ENCODE assay signal across 12 cellular contexts in genomic region chr9:134408389-134408788, GRCh38.
DNase-seq lines count a peak whose midpoint lies in the region; ATAC-seq, FAIRE-seq and TF ChIP-seq lines count a peak whose summit lies in the region.
"Had no signal": no experiment of that assay in that cellular context is flagged by ENCODE, and none has a peak within 500 bp of the region (broad histone marks: within the 10 kb centered on the region; RNA-seq: fewer than 3 reads in every experiment).

No MANE protein-coding gene starts in this region.

- 0 out of 2 replicates have a peak overlapping the region, but pooled peaks have one; percentile 17 for H2BK12ac ChIP-seq in H1 (ENCODE audit: low read depth, low read length)

- no peak for FAIRE-seq in H1 (lab: Jason Lieb, UNC)

- H3K27ac Mint-ChIP-seq in CD14-positive monocyte = peak overlapping the region; percentile 84 to 100 (median 100)
- H3K27ac Mint-ChIP-seq: activated CD8-positive, alpha-beta T cell treated with anti-CD3 and anti-CD28 coated beads, Interleukin-2, amount 10 ng/mL, durations not matched to agents 7 days and 5 days had no signal

- H3K4me3 ChIP-seq in H1 (ENCODE audit: extremely low read depth in 1 of 4, insufficient read depth in 2 of 4, low read depth in 3 of 4, low read length in 4 of 4) = no peak overlapping the region
- H3K4me3 ChIP-seq in retinal pigment epithelial cell (ENCODE audit: low read length) = no peak overlapping the region

- no peaks in the 10 kb centered on the region for H3K27me3 ChIP-seq in H1 (replicated peaks in 1 of 4; ENCODE audit: control insufficient read depth in 3 of 4, extremely low read depth in 1 of 4, insufficient read depth in 3 of 4, low read length in 3 of 4)

- H3K14ac ChIP-seq in H1 (ENCODE audit: insufficient read length) = no peak overlapping the region

- no peak for TF ChIP-seq POLR2A in H1 (IDR thresholded peaks at IDR 0.05; ENCODE audit: control extremely low read depth in 1 of 2, low read depth in 2 of 2, low read length in 2 of 2)

- no peak overlapping the region for H3K4me2 ChIP-seq in H1 (ENCODE audit: insufficient read depth in 1 of 2, low read depth in 2 of 2, low read length in 2 of 2)

- POLR2A ChIA-PET in H1 (lab: Charles Lee; ENCODE audit: partially characterized antibody) = no interaction called here

- no peak overlapping the region for H3K18ac ChIP-seq in H1 (ENCODE audit: extremely low read depth, low read length)

- peak overlapping the region; percentile 59 for H3K27ac ChIP-seq in KOPT-K1 (ENCODE audit: low read depth, low read length, poor library complexity, severe bottlenecking)
- no peak overlapping the region; the same call in 1 of the 2 replicates for H3K27ac ChIP-seq in H1 (ENCODE audit: low read depth, low read length)

- H2AK5ac ChIP-seq in H1 (ENCODE audit: low read depth, low read length) = no peak overlapping the region

- H3K4me1 Mint-ChIP-seq in CD14-positive monocyte = peaks cover 92% of the 10 kb centered on the region

- H3K9me3 Mint-ChIP-seq in CD14-positive monocyte = no peaks in the 10 kb centered on the region

- 93% methylated on average over 5 of the region's 9 CpGs; no CpG with 5 or more reads in 1 of the 2 experiments for WGBS in H1 (ENCODE audit: extremely low coverage in 1 of 2, insufficient coverage in 1 of 2, insufficient read length in 1 of 2, insufficient replicate concordance in 2 of 2, low coverage in 1 of 2, low lambda C conversion rate in 2 of 2, missing lambda C conversion rate in 1 of 2), 2 experiments

- H3K27me3 Mint-ChIP-seq in CD14-positive monocyte (ENCODE audit: low read depth in 3 of 3) = no peaks in the 10 kb centered on the region
- H3K27me3 Mint-ChIP-seq: progenitor cell of endocrine pancreas had no signal

- CTCF ChIA-PET in H1 (lab: Charles Lee; ENCODE audit: partially characterized antibody) = interaction anchor here (1.5 kb wide), 1 partner anchor 10 kb away, joined by 3 read pairs; no protein-coding TSS in a partner anchor

- H4K5ac ChIP-seq in H1 (ENCODE audit: insufficient read length, low read depth, low read length) = no peak overlapping the region

- peak; percentile 28 for TF ChIP-seq CTCF in CD14-positive monocyte (IDR thresholded peaks at IDR 0.05)
- TF ChIP-seq CTCF in H1 (IDR thresholded peaks at IDR 0.05; ENCODE audit: control extremely low read depth in 1 of 3, insufficient read depth in 1 of 3, low read depth in 1 of 3, low read length in 3 of 3) = no peak
- peak; percentile 26 for TF ChIP-seq CTCF in retinal pigment epithelial cell (conservative IDR thresholded peaks at IDR 0.05; ENCODE audit: low read depth, low read length)

- H3K56ac ChIP-seq in H1 (replicated peaks; ENCODE audit: insufficient read length, low read depth, low read length) = no peak overlapping the region

- DNase-seq in CD14-positive monocyte (ENCODE audit: low spot score) (peak; percentile 73), H1 (ENCODE audit: low read depth in 1 of 2, low spot score in 2 of 2) (no peak), retinal pigment epithelial cell (ENCODE audit: low read depth) (no peak), NCI-H2227 (lab: John Stamatoyannopoulos, UW; ENCODE audit: unreplicated experiment) (no peak), NCI-H128 (lab: John Stamatoyannopoulos, UW; ENCODE audit: unreplicated experiment) (no peak)
- no peak for DNase-seq in activated CD4-positive, CD25-positive, alpha-beta regulatory T cell (lab: John Stamatoyannopoulos, UW)
- DNase-seq: activated CD8-positive, alpha-beta T cell treated with anti-CD3 and anti-CD28 coated beads, Interleukin-2, amount 10 ng/mL, durations not matched to agents 7 days and 5 days; activated naive CD4-positive, alpha-beta T cell treated with anti-CD3 and anti-CD28 coated beads, Interleukin-2, amount 50 U/mL, for 16 hours; NCI-H446 treated with DMSO at 0.1 percent for 48 hours had no signal

- peak overlapping the region; percentile 27 for H4K91ac ChIP-seq in H1 (replicated peaks; ENCODE audit: insufficient read length, low read length)

- H3K4me3 Mint-ChIP-seq in CD14-positive monocyte = peak overlapping the region; percentile 47 to 65
- H3K4me3 Mint-ChIP-seq: activated CD8-positive, alpha-beta T cell treated with anti-CD3 and anti-CD28 coated beads, Interleukin-2, amount 10 ng/mL, durations not matched to agents 7 days and 5 days had no signal

- peaks cover 0 to 26% (median 11%) of the 10 kb centered on the region in 4 experiments; a peak in 4 of 7 replicates for H3K4me1 ChIP-seq in H1 (replicated peaks in 1 of 4; ENCODE audit: control insufficient read depth in 3 of 4, insufficient read depth in 4 of 4, low read length in 3 of 4)

- peak overlapping the region; percentile 78; the same call in 1 of the 2 replicates for H2BK5ac ChIP-seq in H1 (ENCODE audit: low read depth, low read length)

- no peak overlapping the region for H2BK120ac ChIP-seq in H1 (replicated peaks; ENCODE audit: low read depth, low read length)

- H4K20me1 ChIP-seq in H1 (replicated peaks in 1 of 2; ENCODE audit: control insufficient read depth in 1 of 2, insufficient read depth in 2 of 2, low read length in 2 of 2) = peaks cover 2 to 3% of the 10 kb centered on the region in 2 experiments

- no peak for TF ChIP-seq EP300 in H1 (IDR thresholded peaks at IDR 0.05; ENCODE audit: borderline replicate concordance in 1 of 2, low read depth in 2 of 2, low read length in 2 of 2)

- H4K8ac ChIP-seq in H1 (ENCODE audit: extremely low read depth, insufficient read depth, low read length) = peak overlapping the region; percentile 89; the same call in 1 of the 2 replicates

- peaks cover 25 to 79% of the 10 kb centered on the region in 2 donors for H3K36me3 Mint-ChIP-seq in CD14-positive monocyte

- H3K9me3 ChIP-seq in KOPT-K1 (ENCODE audit: insufficient read depth, low read length, poor library complexity, severe bottlenecking) (no peaks in the 10 kb centered on the region), H1 (ENCODE audit: insufficient read depth in 2 of 2, low read depth in 1 of 2, low read length in 1 of 2) (no peaks in the 10 kb centered on the region)

- TF ChIP-seq RAD21 in H1 (IDR thresholded peaks at IDR 0.05 in 1 of 2, conservative IDR thresholded peaks at IDR 0.05 in 1 of 2; ENCODE audit: low read depth in 2 of 2, low read length in 2 of 2) = peak in 1 of 2 experiments; percentile 16; a peak in 1 of 4 replicates

- H3K36me3 ChIP-seq in KOPT-K1 (ENCODE audit: insufficient read depth, low read length) (no peaks in the 10 kb centered on the region), H1 (ENCODE audit: control insufficient read depth in 2 of 4, insufficient read depth in 4 of 4, low read length in 3 of 4) (no peaks in the 10 kb centered on the region)

- intact Hi-C loops in CD14-positive monocyte (cut with micrococcal nuclease) = loop anchor here (5.0 kb wide), 3 partner anchors 34 to 81 kb away; partner anchors contain the start of gene RXRA (in 1 of the 2)

- no peak overlapping the region for H2BK20ac ChIP-seq in H1 (ENCODE audit: low read length)

- H3K9ac ChIP-seq in H1 (replicated peaks in 1 of 4; ENCODE audit: extremely low read depth in 1 of 4, low read depth in 3 of 4, low read length in 3 of 4) = no peak overlapping the region

- no peak overlapping the region for H2BK15ac ChIP-seq in H1 (ENCODE audit: low read length)

- no peak for ATAC-seq in HG03108 (IDR thresholded peaks at IDR 0.05; ENCODE audit: unreplicated experiment)
- ATAC-seq: activated CD8-positive, alpha-beta T cell treated with anti-CD3 and anti-CD28 coated beads, Interleukin-2, amount 10 ng/mL, durations not matched to agents 7 days and 5 days had no signal

- no peak overlapping the region for H2AFZ ChIP-seq in H1 (ENCODE audit: low read length)

- peaks cover 12% of the 10 kb centered on the region; the same call in 1 of the 2 replicates for H3K79me1 ChIP-seq in H1 (ENCODE audit: low read depth, low read length)

- no peak overlapping the region for H3K23ac ChIP-seq in H1 (ENCODE audit: insufficient read length)

- H3K4ac ChIP-seq in H1 (replicated peaks; ENCODE audit: insufficient read length, low read depth, low read length) = no peak overlapping the region

- no peaks in the 10 kb centered on the region for H3K79me2 ChIP-seq in H1 (ENCODE audit: control insufficient read depth in 1 of 2, insufficient read depth in 2 of 2, low read length in 2 of 2)

- no peaks in the 10 kb centered on the region; the same call in 1 of the 2 replicates for H3K23me2 ChIP-seq in H1 (ENCODE audit: low read depth, low read length)

TF ChIP-seq in H1, 55 proteins besides CTCF, POLR2A, EP300 and RAD21 (continues in another document):
- TF ChIP-seq MAX (IDR thresholded peaks at IDR 0.05) (no peak), ZNF274 (IDR thresholded peaks at IDR 0.05; ENCODE audit: borderline replicate concordance, extremely low read depth, low read length) (no peak), KDM5A (IDR thresholded peaks at IDR 0.05; ENCODE audit: low read length) (no peak), SAP30 (IDR thresholded peaks at IDR 0.05; ENCODE audit: insufficient read depth, insufficient replicate concordance, low read length) (no peak), TAF7 (optimal IDR thresholded peaks at IDR 0.05; ENCODE audit: borderline replicate concordance, low read depth, low read length) (no peak), CHD2 (IDR thresholded peaks at IDR 0.05; ENCODE audit: low read length) (no peak), NANOG (IDR thresholded peaks at IDR 0.05; ENCODE audit: insufficient read depth, low read depth, low read length, poor library complexity, severe bottlenecking) (no peak)

Comparison
In these comparisons a context has a peak if more than half of its experiments do, and no peak if none do; other contexts are left out.
1. CTCF ChIP-seq: peak in CD14-positive monocyte (single experiment) and retinal pigment epithelial cell (single experiment); none in H1 (0 of 3).